17 cellular contexts compared by ENCODE assay signal in genomic region chr11:10823152-10823579, GRCh38. TPM values are rescaled to one million over a fixed set of nuclear protein-coding genes. Genes with fewer than 3 reads are reported as not detected.
DNase-seq lines count a peak whose midpoint lies in the region; ATAC-seq and TF ChIP-seq lines count a peak whose summit lies in the region.
"Had no signal": no experiment of that assay in that cellular context is flagged by ENCODE, and none has a peak within 500 bp of the region (broad histone marks: within the 10 kb centered on the region; RNA-seq: fewer than 3 reads in every experiment).

No MANE protein-coding gene starts in this region.

- POLR2A ChIA-PET in PC-9 (lab: Charles Lee; ENCODE audit: unreplicated experiment): no interaction called here

- no peak for DNase-seq in activated naive CD4-positive, alpha-beta T cell (lab: John Stamatoyannopoulos, UW)
- no peak for DNase-seq in activated naive CD8-positive, alpha-beta T cell treated with anti-CD3 and anti-CD28 coated beads for 36 hours
- DNase-seq in lower lobe of right lung (no peak), thyroid gland (no peak), T1000 (lab: John Stamatoyannopoulos, UW) (no peak), NCI-H1105 treated with DMSO at 0.1 percent for 48 hours (lab: John Stamatoyannopoulos, UW) (no peak), PC-9 (no peak)
- DNase-seq: activated CD4-positive, alpha-beta T cell treated with anti-CD3 and anti-CD28 coated beads for 48 hours; activated T-cell treated with anti-CD3 and anti-CD28 coated beads, Interleukin-2, amount 50 U/mL, for 48 hours; Calu3; effector CD8-positive, alpha-beta T cell; GOT3; KG1; NCI-H1436 treated with DMSO at 0.1 percent for 48 hours; NCI-H226 had no signal

- intact Hi-C loops in lower lobe of right lung (cut with DNase I) (no loop called here), thyroid gland (cut with DNase I) (no loop called here), PC-9 (cut with micrococcal nuclease; ENCODE audit: unreplicated experiment) (no loop called here)

- H3K9me3 ChIP-seq in lower lobe of right lung: no peaks in the 10 kb centered on the region
- no peaks in the 10 kb centered on the region for H3K9me3 ChIP-seq in thyroid gland
- H3K9me3 ChIP-seq in PC-9 (ENCODE audit: insufficient read depth, low read depth): no peaks in the 10 kb centered on the region

- no peak overlapping the region for H2AFZ ChIP-seq in PC-9

- no peaks in the 10 kb centered on the region for H3K79me2 ChIP-seq in PC-9 (ENCODE audit: low read depth)

- WGBS in thyroid gland, 2 donors: 51 to 65% methylated on average over 2 of the region's 2 CpGs

- H3K27me3 ChIP-seq in lower lobe of right lung (ENCODE audit: low read depth): no peaks in the 10 kb centered on the region
- no peaks in the 10 kb centered on the region for H3K27me3 ChIP-seq in thyroid gland
- no peaks in the 10 kb centered on the region for H3K27me3 ChIP-seq in PC-9 (ENCODE audit: insufficient read depth, low read depth)

- H3K4me2 ChIP-seq in PC-9: no peak overlapping the region

- H3K9me3 Mint-ChIP-seq in activated naive CD4-positive, alpha-beta T cell treated with anti-CD3 and anti-CD28 coated beads, Interleukin-2, amount 50 U/mL, for 24 hours: no peaks in the 10 kb centered on the region
- no peaks in the 10 kb centered on the region for H3K9me3 Mint-ChIP-seq in activated naive CD8-positive, alpha-beta T cell treated with anti-CD3 and anti-CD28 coated beads for 36 hours

- H3K4me3 Mint-ChIP-seq in activated naive CD4-positive, alpha-beta T cell treated with anti-CD3 and anti-CD28 coated beads, Interleukin-2, amount 50 U/mL, for 24 hours: no peak overlapping the region
- H3K4me3 Mint-ChIP-seq in activated naive CD8-positive, alpha-beta T cell treated with anti-CD3 and anti-CD28 coated beads for 36 hours: no peak overlapping the region

- H3K27ac Mint-ChIP-seq in activated naive CD4-positive, alpha-beta T cell treated with anti-CD3 and anti-CD28 coated beads, Interleukin-2, amount 50 U/mL, for 24 hours: peak overlapping the region; percentile 36
- peak overlapping the region; percentile 26 for H3K27ac Mint-ChIP-seq in activated naive CD8-positive, alpha-beta T cell treated with anti-CD3 and anti-CD28 coated beads for 36 hours

- H3K36me3 Mint-ChIP-seq in activated naive CD4-positive, alpha-beta T cell treated with anti-CD3 and anti-CD28 coated beads, Interleukin-2, amount 50 U/mL, for 24 hours: peaks cover 15% of the 10 kb centered on the region
- H3K36me3 Mint-ChIP-seq in activated naive CD8-positive, alpha-beta T cell treated with anti-CD3 and anti-CD28 coated beads for 36 hours: no peaks in the 10 kb centered on the region

- BruUV-seq in PC-9 (replicated peaks; lab: Mats Ljungman, UMichigan): no TSS peak

- TF ChIP-seq POLR2A in thyroid gland (IDR thresholded peaks at IDR 0.05): no peak

- H3K4me3 ChIP-seq in lower lobe of right lung: no peak overlapping the region
- H3K4me3 ChIP-seq in thyroid gland (replicated peaks in 1 of 3): no peak overlapping the region
- no peak overlapping the region for H3K4me3 ChIP-seq in PC-9

- H3K4me1 ChIP-seq in lower lobe of right lung (no peaks in the 10 kb centered on the region), thyroid gland (peaks cover 8 to 16% of the 10 kb centered on the region in 2 donors), PC-9 (replicated peaks; ENCODE audit: insufficient read depth) (no peaks in the 10 kb centered on the region; the same call in 1 of the 2 replicates)

- ATAC-seq in lower lobe of right lung: peak; percentile 16 to 19
- ATAC-seq: sciatic nerve had no signal

- H3K27ac ChIP-seq in lower lobe of right lung: peak overlapping the region; percentile 14
- H3K27ac ChIP-seq in thyroid gland: peak overlapping the region in 2 of 3 donors; percentile 27 to 37
- H3K27ac ChIP-seq in PC-9: no peak overlapping the region

- no peaks in the 10 kb centered on the region for H3F3A ChIP-seq in PC-9 (ENCODE audit: insufficient read depth, low read depth)

- TF ChIP-seq CTCF in lower lobe of right lung (IDR thresholded peaks at IDR 0.05) (no peak), thyroid gland (IDR thresholded peaks at IDR 0.05) (no peak), PC-9 (conservative IDR thresholded peaks at IDR 0.05) (no peak)

- peaks cover 8% of the 10 kb centered on the region for H3K4me1 Mint-ChIP-seq in activated naive CD4-positive, alpha-beta T cell treated with anti-CD3 and anti-CD28 coated beads, Interleukin-2, amount 50 U/mL, for 24 hours
- peaks cover 11% of the 10 kb centered on the region for H3K4me1 Mint-ChIP-seq in activated naive CD8-positive, alpha-beta T cell treated with anti-CD3 and anti-CD28 coated beads for 36 hours

- CTCF ChIA-PET in PC-9 (lab: Charles Lee): no interaction called here

- H4K20me1 ChIP-seq in PC-9 (ENCODE audit: insufficient read depth): no peaks in the 10 kb centered on the region

- H3K9me2 ChIP-seq in PC-9 (ENCODE audit: insufficient read depth): no peaks in the 10 kb centered on the region

- no peaks in the 10 kb centered on the region for H3K27me3 Mint-ChIP-seq in activated naive CD4-positive, alpha-beta T cell treated with anti-CD3 and anti-CD28 coated beads, Interleukin-2, amount 50 U/mL, for 24 hours
- no peaks in the 10 kb centered on the region for H3K27me3 Mint-ChIP-seq in activated naive CD8-positive, alpha-beta T cell treated with anti-CD3 and anti-CD28 coated beads for 36 hours

- H3K36me3 ChIP-seq in lower lobe of right lung (no peaks in the 10 kb centered on the region), thyroid gland (no peaks in the 10 kb centered on the region), PC-9 (ENCODE audit: low read depth) (no peaks in the 10 kb centered on the region)

RNA-seq across cellular contexts. Expression of gene EIF4G2, which starts 14.4 kb away (rescaled TPM):
- total RNA-seq in activated naive CD8-positive, alpha-beta T cell treated with anti-CD3 and anti-CD28 coated beads for 36 hours: 1,000 to 10,000 TPM; 1,373 to 1,478 TPM
- 778 TPM for total RNA-seq in lower lobe of right lung
- 100 to 1,000 TPM; 501 to 609 (median 578) TPM for total RNA-seq in thyroid gland
- total RNA-seq in PC-9 (2021): 353 and 439 TPM in 2 replicates

RNA-seq across cellular contexts. Expression of gene ZBED5, which starts 34.7 kb away (rescaled TPM):
- total RNA-seq in activated naive CD8-positive, alpha-beta T cell treated with anti-CD3 and anti-CD28 coated beads for 36 hours: 10 to 100 TPM; 34.6 to 36.2 TPM
- total RNA-seq in lower lobe of right lung: 45.5 TPM
- 10 to 100 TPM; 42.9 to 58.6 (median 52.4) TPM for total RNA-seq in thyroid gland
- 14.7 and 21.5 TPM in 2 replicates for total RNA-seq in PC-9 (2021)
